Comparison of ENCODE assay signal across 11 cellular contexts in the genomic region with DNA sequence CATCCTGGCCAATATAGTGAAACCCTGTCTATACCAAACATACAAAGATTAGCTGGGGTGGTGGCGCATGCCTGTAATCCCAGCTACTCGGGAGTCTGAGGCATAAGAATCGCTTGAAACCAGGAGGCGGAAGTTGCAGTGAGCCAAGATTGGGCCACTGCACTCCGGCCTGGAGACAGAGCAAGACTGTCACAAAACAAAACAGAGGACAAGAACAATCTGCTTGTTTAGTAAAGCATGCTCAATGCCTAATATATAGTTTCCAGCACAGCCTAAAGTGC. TPM values are rescaled to one million over a fixed set of nuclear protein-coding genes. Genes with fewer than 3 reads are reported as not detected.
A peak's percentile ranks its signal among the peaks of the same experiment; 100 is the strongest.
DNase-seq lines count a peak whose midpoint lies in the region; ATAC-seq, FAIRE-seq and TF ChIP-seq lines count a peak whose summit lies in the region.
"Had no signal": no experiment of that assay in that cellular context is flagged by ENCODE, and none has a peak within 500 bp of the region (broad histone marks: within the 10 kb centered on the region; RNA-seq: fewer than 3 reads in every experiment).

No MANE protein-coding gene starts in this region.

- H4K20me1 ChIP-seq in HepG2 (ENCODE audit: insufficient read depth, low read length): no peaks in the 10 kb centered on the region

- peak overlapping the region; percentile 97 for H3K4me3 Mint-ChIP-seq in activated CD8-positive, alpha-beta T cell treated with anti-CD3 and anti-CD28 coated beads for 36 hours

- peaks cover 35% of the 10 kb centered on the region for H3K4me1 ChIP-seq in HepG2 (ENCODE audit: insufficient read depth, low read length)
- peaks cover 0 to 23% (median 7%) of the 10 kb centered on the region in 4 donors for H3K4me1 ChIP-seq in right lobe of liver
- H3K4me1 ChIP-seq in effector memory CD4-positive, alpha-beta T cell (ENCODE audit: control insufficient read depth, insufficient read depth, low read length, poor library complexity, severe bottlenecking): peaks cover 5% of the 10 kb centered on the region

- no peak overlapping the region for H2AFZ ChIP-seq in HepG2 (ENCODE audit: low read length)
- H2AFZ ChIP-seq: parathyroid adenoma had no signal

- 0 out of 2 replicates have a peak overlapping the region, but pooled peaks have one; percentile 72 for H3K4me2 ChIP-seq in HepG2 (ENCODE audit: low read depth, low read length)

- H3K4me3 ChIP-seq in HepG2 (replicated peaks in 1 of 3; ENCODE audit: insufficient read depth in 1 of 3, low read depth in 2 of 3, low read length in 3 of 3): no peak overlapping the region
- no peak overlapping the region for H3K4me3 ChIP-seq in right lobe of liver
- no peak overlapping the region for H3K4me3 ChIP-seq in effector memory CD4-positive, alpha-beta T cell (ENCODE audit: insufficient read depth, low read depth, low read length, poor library complexity, severe bottlenecking)
- H3K4me3 ChIP-seq: lung had no signal

- no peaks in the 10 kb centered on the region for H3K27me3 Mint-ChIP-seq in activated CD8-positive, alpha-beta T cell treated with anti-CD3 and anti-CD28 coated beads for 36 hours

- TF ChIP-seq RAD21 in HepG2 (CRISPR knock-in tag; IDR thresholded peaks at IDR 0.05): no peak

- H3K27me3 ChIP-seq in HepG2 (ENCODE audit: control insufficient read depth in 1 of 2, insufficient read depth in 2 of 2, low read length in 2 of 2) (no peaks in the 10 kb centered on the region; a peak in 1 of 5 replicates), right lobe of liver (no peaks in the 10 kb centered on the region)
- no peaks in the 10 kb centered on the region for H3K27me3 ChIP-seq in effector memory CD4-positive, alpha-beta T cell (replicated peaks; ENCODE audit: control insufficient read depth, insufficient read depth, low read length, poor library complexity, severe bottlenecking)

- POLR2A ChIA-PET in HepG2 (lab: Yijun Ruan, JAX): interaction anchor here (1.7 to 5.4 kb wide), 3 partner anchors 12 to 98 kb away, joined by 7 to 85 read pairs (median 15); no protein-coding TSS in a partner anchor
- POLR2A ChIA-PET in activated CD8-positive, alpha-beta T cell treated with anti-CD3 and anti-CD28 coated beads for 36 hours (lab: Charles Lee): interaction anchor here (1.1 to 3.5 kb wide), 4 partner anchors 11 to 67 kb away, joined by 3 to 24 read pairs (median 11); a partner anchor contains a TSS

- TF ChIP-seq EP300 in HepG2 (IDR thresholded peaks at IDR 0.05; ENCODE audit: low read depth in 2 of 2, low read length in 2 of 2) (no peak), HepG2 (CRISPR knock-in tag; IDR thresholded peaks at IDR 0.05; ENCODE audit: borderline replicate concordance) (no peak)

- H3K79me2 ChIP-seq in HepG2 (ENCODE audit: insufficient read depth, low read length): peaks cover 40% of the 10 kb centered on the region

- H3K4me1 Mint-ChIP-seq in activated CD8-positive, alpha-beta T cell treated with anti-CD3 and anti-CD28 coated beads for 36 hours (ENCODE audit: low read depth): peaks cover 33% of the 10 kb centered on the region

- TF ChIP-seq POLR2A in HepG2 (IDR thresholded peaks at IDR 0.05; ENCODE audit: insufficient read depth in 1 of 2, low read depth in 2 of 2, low read length in 2 of 2): no peak
- TF ChIP-seq POLR2A in right lobe of liver (IDR thresholded peaks at IDR 0.05): no peak

- intact Hi-C loops in HepG2 (cut with micrococcal nuclease; ENCODE audit: unreplicated experiment): no loop called here
- intact Hi-C loops in right lobe of liver (cut with DNase I): no loop called here
- intact Hi-C loops in activated CD8-positive, alpha-beta T cell treated with anti-CD3 and anti-CD28 coated beads for 36 hours (cut with micrococcal nuclease): loop anchor here (5.0 kb wide), 1 partner anchor 40 kb away; a partner anchor contains a TSS

- peaks cover 20% of the 10 kb centered on the region for H3K36me3 Mint-ChIP-seq in activated CD8-positive, alpha-beta T cell treated with anti-CD3 and anti-CD28 coated beads for 36 hours (ENCODE audit: low read depth)

- H3K27ac ChIP-seq in HepG2 (ENCODE audit: extremely low read length, insufficient read depth, low read length): no peak overlapping the region
- no peak overlapping the region for H3K27ac ChIP-seq in right lobe of liver
- H3K27ac ChIP-seq in effector memory CD4-positive, alpha-beta T cell (ENCODE audit: insufficient read depth, low read length, poor library complexity, severe bottlenecking): no peak overlapping the region
- H3K27ac ChIP-seq: parathyroid adenoma had no signal

- DNase-seq in HepG2 (ENCODE audit: low spot score) (no peak), right lobe of liver (no peak), islet precursor cell (peak; percentile 19), nucleus accumbens (lab: John Stamatoyannopoulos, UW) (no peak)
- DNase-seq in activated CD8-positive, alpha-beta T cell treated with anti-CD3 and anti-CD28 coated beads for 36 hours: no peak
- DNase-seq in effector memory CD4-positive, alpha-beta T cell: no peak
- DNase-seq: T-helper 9 cell had no signal

- ATAC-seq in HepG2: no peak
- ATAC-seq in right lobe of liver: no peak
- ATAC-seq in activated CD8-positive, alpha-beta T cell treated with anti-CD3 and anti-CD28 coated beads for 36 hours: no peak
- ATAC-seq in GM19023 (IDR thresholded peaks at IDR 0.05; ENCODE audit: unreplicated experiment): no peak
- ATAC-seq in HG03432 (IDR thresholded peaks at IDR 0.05; ENCODE audit: unreplicated experiment): no peak

- BruUV-seq in HepG2 (replicated peaks; lab: Mats Ljungman, UMichigan): no TSS peak

- H3K9me3 ChIP-seq in HepG2 (ENCODE audit: low read length): no peaks in the 10 kb centered on the region
- H3K9me3 ChIP-seq in right lobe of liver: no peaks in the 10 kb centered on the region
- H3K9me3 ChIP-seq in effector memory CD4-positive, alpha-beta T cell (ENCODE audit: control insufficient read depth, low read length): no peaks in the 10 kb centered on the region

- TF ChIP-seq CTCF in HepG2 (CRISPR knock-in tag; IDR thresholded peaks at IDR 0.05) (no peak), right lobe of liver (IDR thresholded peaks at IDR 0.05) (no peak)
- TF ChIP-seq CTCF in activated CD8-positive, alpha-beta T cell treated with anti-CD3 and anti-CD28 coated beads for 36 hours (IDR thresholded peaks at IDR 0.05): no peak

- 100% methylated on average over 5 of the region's 5 CpGs for whole genome bisulfite sequencing in HepG2 (ENCODE audit: low lambda C conversion rate)
- 90% methylated on average over 5 of the region's 5 CpGs for WGBS in right lobe of liver (ENCODE audit: insufficient coverage, low coverage, low lambda C conversion rate, missing lambda C conversion rate)

- no peak for FAIRE-seq in HepG2 (lab: Jason Lieb, UNC)

- no peak overlapping the region for H3K9ac ChIP-seq in HepG2 (ENCODE audit: insufficient read depth, low read depth, low read length)
- H3K9ac ChIP-seq: parathyroid adenoma had no signal

- in situ Hi-C loops in HepG2 (cut with HindIII; ENCODE audit: extremely low pct_ligation_motif_present, low pct_unique_long_range_greater_than_20kb): no loop called here

- H3K27ac Mint-ChIP-seq in activated CD8-positive, alpha-beta T cell treated with anti-CD3 and anti-CD28 coated beads for 36 hours: peak overlapping the region; percentile 100

- CTCF ChIA-PET in HepG2 (lab: Yijun Ruan, JAX; ENCODE audit: low intra/inter-chr PET ratio, low total read pairs): no interaction called here
- CTCF ChIA-PET in activated CD8-positive, alpha-beta T cell treated with anti-CD3 and anti-CD28 coated beads for 36 hours (lab: Charles Lee): interaction anchor here (2.1 kb wide), 1 partner anchor 12 kb away, joined by 8 read pairs; no protein-coding TSS in a partner anchor

- H3K9me3 Mint-ChIP-seq in activated CD8-positive, alpha-beta T cell treated with anti-CD3 and anti-CD28 coated beads for 36 hours: no peaks in the 10 kb centered on the region

- H3K36me3 ChIP-seq in HepG2 (replicated peaks in 1 of 2; ENCODE audit: control insufficient read depth in 1 of 2, insufficient read depth in 2 of 2, low read length in 2 of 2) (peaks cover 1 to 14% of the 10 kb centered on the region in 2 experiments; a peak in 2 of 5 replicates), right lobe of liver (peaks cover 0 to 12% (median 4%) of the 10 kb centered on the region in 4 donors)
- peaks cover 8% of the 10 kb centered on the region for H3K36me3 ChIP-seq in effector memory CD4-positive, alpha-beta T cell (ENCODE audit: control insufficient read depth, insufficient read depth, low read length)

RNA-seq across cellular contexts. Expression of a gene that starts 1.8 kb away (rescaled TPM):
- total RNA-seq in HepG2 (2016; rRNA removed; fragmentation: Illumina TruSeq; extraction: Trizol) (63.1 and 66.5 TPM in 2 replicates), right lobe of liver (10 to 100 TPM; 39.4 to 43.4 (median 41.0) TPM)
- 5.7 and 6.6 TPM in 2 replicates for total RNA-seq in HepG2 (2016; cell fraction: cytosol; rRNA removed; fragmentation: Illumina TruSeq; extraction: Trizol; ENCODE audit: low read depth)
- total RNA-seq in HepG2 (2016; cell fraction: insoluble cytoplasmic fraction; rRNA removed; fragmentation: Illumina TruSeq; extraction: Trizol): 57.3 and 62.0 TPM in 2 replicates
- 19.5 and 20.7 TPM in 2 replicates for total RNA-seq in HepG2 (2016; cell fraction: membrane; rRNA removed; fragmentation: Illumina TruSeq; extraction: Trizol)
- 36.4 and 38.8 TPM in 2 replicates for total RNA-seq in HepG2 (2016; cell fraction: nucleus; rRNA removed; fragmentation: Illumina TruSeq; extraction: Trizol)
- polyA plus RNA-seq in HepG2 (2011; rRNA removed): 66.4 and 74.3 TPM in 2 replicates
- polyA plus RNA-seq in HepG2 (2011; cell fraction: cytosol; rRNA removed): 40.0 and 44.0 TPM in 2 replicates
- 134 and 139 TPM in 2 replicates for polyA plus RNA-seq in HepG2 (2011; cell fraction: nucleus; rRNA removed)
- polyA plus RNA-seq in HepG2 (2012): 42.2 and 45.9 TPM in 2 replicates
- polyA plus RNA-seq in HepG2 (2016; cell fraction: cytosol; fragmentation: Illumina TruSeq; extraction: Trizol; ENCODE audit: low read depth): 3.5 and 3.8 TPM in 2 replicates
- 45.3 and 53.1 TPM in 2 replicates for polyA plus RNA-seq in HepG2 (2016; cell fraction: insoluble cytoplasmic fraction; fragmentation: Illumina TruSeq; extraction: Trizol; ENCODE audit: low read depth)
- polyA plus RNA-seq in HepG2 (2016; cell fraction: membrane; fragmentation: Illumina TruSeq; extraction: Trizol; ENCODE audit: low read depth): 8.7 and 10.2 TPM in 2 replicates
- polyA plus RNA-seq in HepG2 (2016; cell fraction: nucleus; fragmentation: Illumina TruSeq; extraction: Trizol; ENCODE audit: insufficient read depth, low read depth): 60.4 and 69.2 TPM in 2 replicates
- 140 and 157 TPM in 2 replicates for polyA minus RNA-seq in HepG2 (2011; rRNA and poly(A)+ RNA removed; ENCODE audit: low replicate concordance)
- polyA minus RNA-seq in HepG2 (2011; cell fraction: cytosol; rRNA and poly(A)+ RNA removed): 50.5 and 52.3 TPM in 2 replicates
- polyA minus RNA-seq in HepG2 (2011; cell fraction: nucleus; rRNA and poly(A)+ RNA removed): 40.4 and 42.8 TPM in 2 replicates
- 10 to 100 TPM; 87.5 to 88.7 TPM for total RNA-seq in activated CD8-positive, alpha-beta T cell treated with anti-CD3 and anti-CD28 coated beads for 36 hours

RNA-seq across cellular contexts. Expression of a gene that starts 39.5 kb away (rescaled TPM):
- 71.2 and 91.7 TPM in 2 replicates for total RNA-seq in HepG2 (2016; rRNA removed; fragmentation: Illumina TruSeq; extraction: Trizol)
- total RNA-seq in HepG2 (2016; cell fraction: cytosol; rRNA removed; fragmentation: Illumina TruSeq; extraction: Trizol; ENCODE audit: low read depth): 16.2 and 16.7 TPM in 2 replicates
- 69.8 and 94.8 TPM in 2 replicates for total RNA-seq in HepG2 (2016; cell fraction: insoluble cytoplasmic fraction; rRNA removed; fragmentation: Illumina TruSeq; extraction: Trizol)
- total RNA-seq in HepG2 (2016; cell fraction: membrane; rRNA removed; fragmentation: Illumina TruSeq; extraction: Trizol): 32.5 and 34.2 TPM in 2 replicates
- total RNA-seq in HepG2 (2016; cell fraction: nucleus; rRNA removed; fragmentation: Illumina TruSeq; extraction: Trizol): 30.4 and 32.6 TPM in 2 replicates
- 30.6 and 36.9 TPM in 2 replicates for polyA plus RNA-seq in HepG2 (2011; rRNA removed)
- 35.1 and 36.6 TPM in 2 replicates for polyA plus RNA-seq in HepG2 (2011; cell fraction: cytosol; rRNA removed)
- 8.8 and 9.9 TPM in 2 replicates for polyA plus RNA-seq in HepG2 (2011; cell fraction: nucleus; rRNA removed)
- polyA plus RNA-seq in HepG2 (2012): 40.1 and 41.3 TPM in 2 replicates
- 16.6 and 17.9 TPM in 2 replicates for polyA plus RNA-seq in HepG2 (2016; cell fraction: cytosol; fragmentation: Illumina TruSeq; extraction: Trizol; ENCODE audit: low read depth)
- 90.2 and 95.1 TPM in 2 replicates for polyA plus RNA-seq in HepG2 (2016; cell fraction: insoluble cytoplasmic fraction; fragmentation: Illumina TruSeq; extraction: Trizol; ENCODE audit: low read depth)
- 27.2 and 27.4 TPM in 2 replicates for polyA plus RNA-seq in HepG2 (2016; cell fraction: membrane; fragmentation: Illumina TruSeq; extraction: Trizol; ENCODE audit: low read depth)
- polyA plus RNA-seq in HepG2 (2016; cell fraction: nucleus; fragmentation: Illumina TruSeq; extraction: Trizol; ENCODE audit: insufficient read depth, low read depth): 45.9 and 52.1 TPM in 2 replicates
- 5.0 and 8.3 TPM in 2 replicates for polyA minus RNA-seq in HepG2 (2011; rRNA and poly(A)+ RNA removed; ENCODE audit: low replicate concordance)
- 5.5 TPM in 2 replicates for polyA minus RNA-seq in HepG2 (2011; cell fraction: cytosol; rRNA and poly(A)+ RNA removed)
- 7.7 and 9.1 TPM in 2 replicates for polyA minus RNA-seq in HepG2 (2011; cell fraction: nucleus; rRNA and poly(A)+ RNA removed)
- 10 to 100 TPM; 13.0 to 25.1 (median 17.4) TPM for total RNA-seq in right lobe of liver
- total RNA-seq in activated CD8-positive, alpha-beta T cell treated with anti-CD3 and anti-CD28 coated beads for 36 hours: 10 to 100 TPM; 28.9 to 33.0 TPM

RNA-seq across cellular contexts. Expression of a gene that starts 43.0 kb away (rescaled TPM):
- 21.0 and 39.9 TPM in 2 replicates for total RNA-seq in HepG2 (2016; rRNA removed; fragmentation: Illumina TruSeq; extraction: Trizol)
- total RNA-seq in HepG2 (2016; cell fraction: cytosol; rRNA removed; fragmentation: Illumina TruSeq; extraction: Trizol; ENCODE audit: low read depth): 5.7 and 8.2 TPM in 2 replicates
- 13.7 and 36.6 TPM in 2 replicates for total RNA-seq in HepG2 (2016; cell fraction: insoluble cytoplasmic fraction; rRNA removed; fragmentation: Illumina TruSeq; extraction: Trizol)
- 9.3 and 11.2 TPM in 2 replicates for total RNA-seq in HepG2 (2016; cell fraction: membrane; rRNA removed; fragmentation: Illumina TruSeq; extraction: Trizol)
- total RNA-seq in HepG2 (2016; cell fraction: nucleus; rRNA removed; fragmentation: Illumina TruSeq; extraction: Trizol): 35.4 and 47.5 TPM in 2 replicates
- polyA plus RNA-seq in HepG2 (2011; rRNA removed): 98.2 and 142 TPM in 2 replicates
- 41.1 and 57.3 TPM in 2 replicates for polyA plus RNA-seq in HepG2 (2011; cell fraction: cytosol; rRNA removed)
- 505 and 598 TPM in 2 replicates for polyA plus RNA-seq in HepG2 (2011; cell fraction: nucleus; rRNA removed)
- 43.3 and 58.7 TPM in 2 replicates for polyA plus RNA-seq in HepG2 (2012)
- polyA plus RNA-seq in HepG2 (2016; cell fraction: cytosol; fragmentation: Illumina TruSeq; extraction: Trizol; ENCODE audit: low read depth): 3.7 and 6.8 TPM in 2 replicates
- polyA plus RNA-seq in HepG2 (2016; cell fraction: insoluble cytoplasmic fraction; fragmentation: Illumina TruSeq; extraction: Trizol; ENCODE audit: low read depth): 21.2 and 30.3 TPM in 2 replicates
- 6.6 and 11.5 TPM in 2 replicates for polyA plus RNA-seq in HepG2 (2016; cell fraction: membrane; fragmentation: Illumina TruSeq; extraction: Trizol; ENCODE audit: low read depth)
- 118 and 128 TPM in 2 replicates for polyA plus RNA-seq in HepG2 (2016; cell fraction: nucleus; fragmentation: Illumina TruSeq; extraction: Trizol; ENCODE audit: insufficient read depth, low read depth)
- polyA minus RNA-seq in HepG2 (2011; rRNA and poly(A)+ RNA removed; ENCODE audit: low replicate concordance): 83.5 and 181 TPM in 2 replicates
- polyA minus RNA-seq in HepG2 (2011; cell fraction: cytosol; rRNA and poly(A)+ RNA removed): 31.5 and 36.5 TPM in 2 replicates
- polyA minus RNA-seq in HepG2 (2011; cell fraction: nucleus; rRNA and poly(A)+ RNA removed): 64.2 and 73.5 TPM in 2 replicates
- 100 to 1,000 TPM in 1 of 6 experiments, 10 to 100 TPM in 5; 52.2 to 107 (median 77.5) TPM for total RNA-seq in right lobe of liver
- 10 to 100 TPM; 30.0 to 41.0 TPM for total RNA-seq in activated CD8-positive, alpha-beta T cell treated with anti-CD3 and anti-CD28 coated beads for 36 hours

RNA-seq across cellular contexts. Expression of a gene that starts 44.5 kb away (rescaled TPM):
- total RNA-seq in HepG2 (2016; rRNA removed; fragmentation: Illumina TruSeq; extraction: Trizol): 2.4 and 5.3 TPM in 2 replicates
- total RNA-seq in HepG2 (2016; cell fraction: cytosol; rRNA removed; fragmentation: Illumina TruSeq; extraction: Trizol; ENCODE audit: low read depth): 11.4 and 13.8 TPM in 2 replicates
- total RNA-seq in HepG2 (2016; cell fraction: insoluble cytoplasmic fraction; rRNA removed; fragmentation: Illumina TruSeq; extraction: Trizol): 2.6 and 5.2 TPM in 2 replicates
- 6.0 and 7.5 TPM in 2 replicates for total RNA-seq in HepG2 (2016; cell fraction: membrane; rRNA removed; fragmentation: Illumina TruSeq; extraction: Trizol)
- total RNA-seq in HepG2 (2016; cell fraction: nucleus; rRNA removed; fragmentation: Illumina TruSeq; extraction: Trizol): 7.7 and 8.0 TPM in 2 replicates
- polyA plus RNA-seq in HepG2 (2011; rRNA removed): 7.9 and 8.7 TPM in 2 replicates
- polyA plus RNA-seq in HepG2 (2011; cell fraction: cytosol; rRNA removed): 2.3 and 2.9 TPM in 2 replicates
- polyA plus RNA-seq in HepG2 (2011; cell fraction: nucleus; rRNA removed): 29.4 and 34.8 TPM in 2 replicates
- polyA plus RNA-seq in HepG2 (2012): 4.3 and 4.9 TPM in 2 replicates
- polyA plus RNA-seq in HepG2 (2016; cell fraction: cytosol; fragmentation: Illumina TruSeq; extraction: Trizol; ENCODE audit: low read depth): 0.55 and 0.72 TPM in 2 replicates
- 0.89 and 2.3 TPM in 2 replicates for polyA plus RNA-seq in HepG2 (2016; cell fraction: insoluble cytoplasmic fraction; fragmentation: Illumina TruSeq; extraction: Trizol; ENCODE audit: low read depth)
- 0.94 and 1.8 TPM in 2 replicates for polyA plus RNA-seq in HepG2 (2016; cell fraction: membrane; fragmentation: Illumina TruSeq; extraction: Trizol; ENCODE audit: low read depth)
- polyA plus RNA-seq in HepG2 (2016; cell fraction: nucleus; fragmentation: Illumina TruSeq; extraction: Trizol; ENCODE audit: insufficient read depth, low read depth): 25.7 and 29.4 TPM in 2 replicates
- 2.0 and 5.8 TPM in 2 replicates for polyA minus RNA-seq in HepG2 (2011; rRNA and poly(A)+ RNA removed; ENCODE audit: low replicate concordance)
- 2.1 and 2.5 TPM in 2 replicates for polyA minus RNA-seq in HepG2 (2011; cell fraction: cytosol; rRNA and poly(A)+ RNA removed)
- 10.9 TPM in 2 replicates for polyA minus RNA-seq in HepG2 (2011; cell fraction: nucleus; rRNA and poly(A)+ RNA removed)
- 1 to 10 TPM; 2.5 to 6.2 (median 4.5) TPM for total RNA-seq in right lobe of liver
- 1 to 10 TPM; 8.8 to 9.8 TPM for total RNA-seq in activated CD8-positive, alpha-beta T cell treated with anti-CD3 and anti-CD28 coated beads for 36 hours
